Comparison of ENCODE assay signal across 27 cellular contexts in genomic region chr9:136152543-136152866, GRCh38. TPM values are rescaled to one million over a fixed set of nuclear protein-coding genes. Genes with fewer than 3 reads are reported as not detected.
DNase-seq lines count a peak whose midpoint lies in the region; ATAC-seq, FAIRE-seq and TF ChIP-seq lines count a peak whose summit lies in the region.
"Had no signal": no experiment of that assay in that cellular context is flagged by ENCODE, and none has a peak within 500 bp of the region (broad histone marks: within the 10 kb centered on the region; RNA-seq: fewer than 3 reads in every experiment).

No MANE protein-coding gene starts in this region.

- H3K27me3 ChIP-seq in BLaER1 (no peaks in the 10 kb centered on the region), WERI-Rb-1 (ENCODE audit: insufficient read depth, low read depth, severe bottlenecking) (no peaks in the 10 kb centered on the region), H1 (replicated peaks in 1 of 4; ENCODE audit: control insufficient read depth in 3 of 4, extremely low read depth in 1 of 4, insufficient read depth in 3 of 4, low read length in 3 of 4) (peaks cover 0 to 4% (median 3%) of the 10 kb centered on the region in 4 experiments; a peak in 4 of 7 replicates)

- peak overlapping the region; percentile 52; the same call in 1 of the 2 replicates for H2BK5ac ChIP-seq in H1 (ENCODE audit: low read depth, low read length)

- TF ChIP-seq CTCF in WERI-Rb-1 (IDR thresholded peaks at IDR 0.05; ENCODE audit: low read depth, low read length): no peak
- TF ChIP-seq CTCF in H1 (IDR thresholded peaks at IDR 0.05; ENCODE audit: control extremely low read depth in 1 of 3, insufficient read depth in 1 of 3, low read depth in 1 of 3, low read length in 3 of 3): no peak
- TF ChIP-seq CTCF in OCI-LY7 (conservative IDR thresholded peaks at IDR 0.05; ENCODE audit: low read length): no peak

- H2BK15ac ChIP-seq in H1 (ENCODE audit: low read length): peak overlapping the region; percentile 97

- H3K4me1 ChIP-seq in BLaER1: peaks cover 24% of the 10 kb centered on the region
- peaks cover 0 to 31% (median 22%) of the 10 kb centered on the region in 4 experiments; a peak in 6 of 7 replicates for H3K4me1 ChIP-seq in H1 (replicated peaks in 1 of 4; ENCODE audit: control insufficient read depth in 3 of 4, insufficient read depth in 4 of 4, low read length in 3 of 4)
- H3K4me1 ChIP-seq in OCI-LY7 (ENCODE audit: insufficient read depth, low read length, poor library complexity, severe bottlenecking): no peaks in the 10 kb centered on the region
- H3K4me1 ChIP-seq: HAP-1 had no signal

- H3K36me3 ChIP-seq in BLaER1 (no peaks in the 10 kb centered on the region), WERI-Rb-1 (0 out of 2 replicates have a peak, but pooled peaks cover 2% of the 10 kb centered on the region), H1 (ENCODE audit: control insufficient read depth in 2 of 4, insufficient read depth in 4 of 4, low read length in 3 of 4) (no peaks in the 10 kb centered on the region), OCI-LY7 (ENCODE audit: insufficient read depth, low read length) (no peaks in the 10 kb centered on the region)
- H3K36me3 ChIP-seq: HAP-1 had no signal

- H3K27ac Mint-ChIP-seq in activated naive CD4-positive, alpha-beta T cell treated with anti-CD3 and anti-CD28 coated beads, Interleukin-2, amount 50 U/mL, for 24 hours: peak overlapping the region; percentile 72
- no peak overlapping the region for H3K27ac Mint-ChIP-seq in activated naive CD4-positive, alpha-beta T cell treated with anti-CD3 and anti-CD28 coated beads for 36 hours
- H3K27ac Mint-ChIP-seq: CD4-positive, CD25-positive, alpha-beta regulatory T cell had no signal

- no TSS peak for BruUV-seq in OCI-LY7 (replicated peaks; lab: Mats Ljungman, UMichigan)

- POLR2A ChIA-PET in H1 (lab: Charles Lee; ENCODE audit: partially characterized antibody) (interaction anchor here (1.3 to 2.4 kb wide), 2 partner anchors 8 to 19 kb away, joined by 4 to 8 read pairs; no protein-coding TSS in a partner anchor), OCI-LY7 (lab: Charles Lee) (no interaction called here)

- intact Hi-C loops in activated naive CD4-positive, alpha-beta T cell treated with anti-CD3 and anti-CD28 coated beads for 36 hours (cut with micrococcal nuclease): no loop called here
- intact Hi-C loops in OCI-LY7 (cut with micrococcal nuclease; ENCODE audit: unreplicated experiment): no loop called here

- CTCF ChIA-PET in activated naive CD4-positive, alpha-beta T cell treated with anti-CD3 and anti-CD28 coated beads for 36 hours (lab: Charles Lee): no interaction called here
- CTCF ChIA-PET in H1 (lab: Charles Lee; ENCODE audit: partially characterized antibody) (interaction anchor here (0.6 to 1.5 kb wide), 6 partner anchors 9 to 177 kb away, joined by 3 to 5 read pairs (median 3); no protein-coding TSS in a partner anchor), OCI-LY7 (lab: Charles Lee; ENCODE audit: unreplicated experiment) (interaction anchor here (0.5 to 0.6 kb wide), 3 partner anchors 12 to 605 kb away, joined by 3 read pairs; partner anchors contain the start of gene LCN8)

- no peaks in the 10 kb centered on the region for H3K9me2 ChIP-seq in OCI-LY7 (ENCODE audit: insufficient read depth, low read length)

- no peak overlapping the region for H3K4me2 ChIP-seq in BLaER1
- no peak overlapping the region for H3K4me2 ChIP-seq in H1 (ENCODE audit: insufficient read depth in 1 of 2, low read depth in 2 of 2, low read length in 2 of 2)
- no peak overlapping the region for H3K4me2 ChIP-seq in OCI-LY7 (ENCODE audit: low read length)

- H4K8ac ChIP-seq in H1 (ENCODE audit: extremely low read depth, insufficient read depth, low read length): no peak overlapping the region

- no peaks in the 10 kb centered on the region for H3K4me1 Mint-ChIP-seq in activated naive CD4-positive, alpha-beta T cell treated with anti-CD3 and anti-CD28 coated beads, Interleukin-2, amount 50 U/mL, for 24 hours
- H3K4me1 Mint-ChIP-seq in activated naive CD4-positive, alpha-beta T cell treated with anti-CD3 and anti-CD28 coated beads for 36 hours (ENCODE audit: low read depth): no peaks in the 10 kb centered on the region
- H3K4me1 Mint-ChIP-seq: CD4-positive, CD25-positive, alpha-beta regulatory T cell had no signal

- no peak for FAIRE-seq in H1 (lab: Jason Lieb, UNC)
- FAIRE-seq: GM18507 had no signal

- H3K9me3 Mint-ChIP-seq in activated naive CD4-positive, alpha-beta T cell treated with anti-CD3 and anti-CD28 coated beads, Interleukin-2, amount 50 U/mL, for 24 hours: no peaks in the 10 kb centered on the region
- H3K9me3 Mint-ChIP-seq in activated naive CD4-positive, alpha-beta T cell treated with anti-CD3 and anti-CD28 coated beads for 36 hours: no peaks in the 10 kb centered on the region
- H3K9me3 Mint-ChIP-seq: CD4-positive, CD25-positive, alpha-beta regulatory T cell had no signal

- H4K20me1 ChIP-seq in BLaER1: no peaks in the 10 kb centered on the region
- no peaks in the 10 kb centered on the region for H4K20me1 ChIP-seq in H1 (replicated peaks in 1 of 2; ENCODE audit: control insufficient read depth in 1 of 2, insufficient read depth in 2 of 2, low read length in 2 of 2)
- H4K20me1 ChIP-seq in OCI-LY7 (ENCODE audit: insufficient read depth, low read length): no peaks in the 10 kb centered on the region

- peak overlapping the region; percentile 62; the same call in 1 of the 2 replicates for H2BK20ac ChIP-seq in H1 (ENCODE audit: low read length)

- H4K91ac ChIP-seq in H1 (replicated peaks; ENCODE audit: insufficient read length, low read length): peak overlapping the region; percentile 91

- peaks cover 5% of the 10 kb centered on the region; the same call in 1 of the 2 replicates for H3K23me2 ChIP-seq in H1 (ENCODE audit: low read depth, low read length)

- H2AK5ac ChIP-seq in H1 (ENCODE audit: low read depth, low read length): peak overlapping the region; percentile 82; the same call in 1 of the 2 replicates

- peak overlapping the region; percentile 3; the same call in 1 of the 2 replicates for H3K18ac ChIP-seq in H1 (ENCODE audit: extremely low read depth, low read length)

- DNase-seq in activated naive CD4-positive, alpha-beta T cell treated with anti-CD3 and anti-CD28 coated beads for 36 hours: no peak
- DNase-seq in WERI-Rb-1 (no peak), H1 (ENCODE audit: low read depth in 1 of 2, low spot score in 2 of 2) (no peak), OCI-LY7 (ENCODE audit: low spot score) (no peak)
- DNase-seq: CD4-positive, CD25-positive, alpha-beta regulatory T cell; GM23248; Karpas-422; NCI-H1092; NCI-H1436; NCI-H187; NCI-H2081 treated with DMSO at 0.1 percent for 48 hours; NCI-H2171; NCI-H226; NCI-H510A; NCI-H69; PC-3 had no signal

- no peak overlapping the region for H3K23ac ChIP-seq in H1 (ENCODE audit: insufficient read length)

- no peak for TF ChIP-seq RAD21 in H1 (IDR thresholded peaks at IDR 0.05 in 1 of 2, conservative IDR thresholded peaks at IDR 0.05 in 1 of 2; ENCODE audit: low read depth in 2 of 2, low read length in 2 of 2)

- H3K4ac ChIP-seq in H1 (replicated peaks; ENCODE audit: insufficient read length, low read depth, low read length): no peak overlapping the region

- H4K5ac ChIP-seq in H1 (ENCODE audit: insufficient read length, low read depth, low read length): no peak overlapping the region

- H3K27me3 Mint-ChIP-seq in activated naive CD4-positive, alpha-beta T cell treated with anti-CD3 and anti-CD28 coated beads, Interleukin-2, amount 50 U/mL, for 24 hours: no peaks in the 10 kb centered on the region
- peaks cover 8% of the 10 kb centered on the region for H3K27me3 Mint-ChIP-seq in activated naive CD4-positive, alpha-beta T cell treated with anti-CD3 and anti-CD28 coated beads for 36 hours (ENCODE audit: low read depth)

- H3K9me3 ChIP-seq in BLaER1: no peaks in the 10 kb centered on the region
- H3K9me3 ChIP-seq in WERI-Rb-1 (ENCODE audit: severe bottlenecking): no peaks in the 10 kb centered on the region
- H3K9me3 ChIP-seq in H1 (ENCODE audit: insufficient read depth in 2 of 2, low read depth in 1 of 2, low read length in 1 of 2): no peaks in the 10 kb centered on the region
- no peaks in the 10 kb centered on the region for H3K9me3 ChIP-seq in OCI-LY7 (ENCODE audit: low read length)
- H3K9me3 ChIP-seq: HAP-1 had no signal

- ATAC-seq in HG03175 (IDR thresholded peaks at IDR 0.05; ENCODE audit: unreplicated experiment): no peak
- no peak for ATAC-seq in GM18498 (IDR thresholded peaks at IDR 0.05; ENCODE audit: unreplicated experiment)
- ATAC-seq: PC-3 had no signal

- no peaks in the 10 kb centered on the region for H3K36me3 Mint-ChIP-seq in activated naive CD4-positive, alpha-beta T cell treated with anti-CD3 and anti-CD28 coated beads, Interleukin-2, amount 50 U/mL, for 24 hours
- H3K36me3 Mint-ChIP-seq in activated naive CD4-positive, alpha-beta T cell treated with anti-CD3 and anti-CD28 coated beads for 36 hours (ENCODE audit: low read depth): no peaks in the 10 kb centered on the region
- H3K36me3 Mint-ChIP-seq: CD4-positive, CD25-positive, alpha-beta regulatory T cell had no signal

- TF ChIP-seq POLR2A in H1 (IDR thresholded peaks at IDR 0.05; ENCODE audit: control extremely low read depth in 1 of 2, low read depth in 2 of 2, low read length in 2 of 2): no peak

- no peak overlapping the region for H2AFZ ChIP-seq in H1 (ENCODE audit: low read length)
- H2AFZ ChIP-seq in OCI-LY7 (ENCODE audit: low read length): no peak overlapping the region
- H2AFZ ChIP-seq: GM23248 had no signal

- H3K4me3 ChIP-seq in BLaER1 (no peak overlapping the region), WERI-Rb-1 (ENCODE audit: low read depth, low read length) (no peak overlapping the region), H1 (ENCODE audit: extremely low read depth in 1 of 4, insufficient read depth in 2 of 4, low read depth in 3 of 4, low read length in 4 of 4) (no peak overlapping the region), OCI-LY7 (ENCODE audit: low read depth, low read length, poor library complexity, severe bottlenecking) (no peak overlapping the region)
- H3K4me3 ChIP-seq: GM23248, HAP-1 had no signal

- no peak overlapping the region for H3K4me3 Mint-ChIP-seq in activated naive CD4-positive, alpha-beta T cell treated with anti-CD3 and anti-CD28 coated beads, Interleukin-2, amount 50 U/mL, for 24 hours
- no peak overlapping the region for H3K4me3 Mint-ChIP-seq in activated naive CD4-positive, alpha-beta T cell treated with anti-CD3 and anti-CD28 coated beads for 36 hours
- H3K4me3 Mint-ChIP-seq: CD4-positive, CD25-positive, alpha-beta regulatory T cell had no signal

- H3K56ac ChIP-seq in H1 (replicated peaks; ENCODE audit: insufficient read length, low read depth, low read length): no peak overlapping the region

- peak overlapping the region; percentile 87; the same call in 1 of the 2 replicates for H2BK12ac ChIP-seq in H1 (ENCODE audit: low read depth, low read length)

- WGBS in H1 (ENCODE audit: extremely low coverage in 1 of 2, insufficient coverage in 1 of 2, insufficient read length in 1 of 2, insufficient replicate concordance in 2 of 2, low coverage in 1 of 2, low lambda C conversion rate in 2 of 2, missing lambda C conversion rate in 1 of 2), 2 experiments: 91% methylated on average over 4 of the region's 4 CpGs; no CpG with 5 or more reads in 1 of the 2 experiments

- H3K79me2 ChIP-seq in H1 (ENCODE audit: control insufficient read depth in 1 of 2, insufficient read depth in 2 of 2, low read length in 2 of 2): no peaks in the 10 kb centered on the region
- H3K79me2 ChIP-seq in OCI-LY7 (ENCODE audit: insufficient read depth, low read depth, low read length): no peaks in the 10 kb centered on the region

- no peaks in the 10 kb centered on the region for H3K79me1 ChIP-seq in H1 (ENCODE audit: low read depth, low read length)

- H3K27ac ChIP-seq in BLaER1: 0 out of 2 replicates have a peak overlapping the region, but pooled peaks have one; percentile 9
- H3K27ac ChIP-seq in WERI-Rb-1: peak overlapping the region; percentile 81
- H3K27ac ChIP-seq in H1 (ENCODE audit: low read depth, low read length): no peak overlapping the region
- H3K27ac ChIP-seq in OCI-LY7 (ENCODE audit: low read depth, low read length, poor library complexity, severe bottlenecking): no peak overlapping the region
- H3K27ac ChIP-seq: GM23248 had no signal

- H3K14ac ChIP-seq in H1 (ENCODE audit: insufficient read length): no peak overlapping the region

- no peak overlapping the region for H2BK120ac ChIP-seq in H1 (replicated peaks; ENCODE audit: low read depth, low read length)

- H3K9ac ChIP-seq in BLaER1: peak overlapping the region; percentile 5; the same call in 1 of the 2 replicates
- no peak overlapping the region for H3K9ac ChIP-seq in H1 (replicated peaks in 1 of 4; ENCODE audit: extremely low read depth in 1 of 4, low read depth in 3 of 4, low read length in 3 of 4)
- H3K9ac ChIP-seq: GM23248 had no signal

- no peak for TF ChIP-seq EP300 in H1 (IDR thresholded peaks at IDR 0.05; ENCODE audit: borderline replicate concordance in 1 of 2, low read depth in 2 of 2, low read length in 2 of 2)

RNA-seq across cellular contexts. Expression of gene TMEM250, which starts 33.8 kb away (rescaled TPM):
- 10 to 100 TPM; 20.7 to 22.2 TPM for total RNA-seq in activated naive CD4-positive, alpha-beta T cell treated with anti-CD3 and anti-CD28 coated beads for 36 hours
- total RNA-seq in H1 (2021; fragmentation: NEBNext Ultra II Directional; extraction: Animal tissue kit (Norgen Biotek cat#: 25700)): 34.9 and 35.3 TPM in 2 replicates
- polyA plus RNA-seq in H1 (2011; rRNA removed): 22.3 and 36.1 TPM in 2 replicates
- polyA plus RNA-seq in H1 (2011; cell fraction: cytosol; rRNA removed): 29.7 TPM
- 51.9 TPM for polyA plus RNA-seq in H1 (2011; cell fraction: nucleus; rRNA removed)
- polyA plus RNA-seq in H1 (2012, experiment 1 of 2): 27.3 to 39.7 TPM (median 36.4 TPM) in 4 replicates
- polyA plus RNA-seq in H1 (2012, experiment 2 of 2): 42.5 TPM
- polyA plus RNA-seq in H1 (2013, experiment 1 of 2): 22.7 TPM
- 22.4 TPM for polyA plus RNA-seq in H1 (2013, experiment 2 of 2)
- polyA minus RNA-seq in H1 (2011; rRNA and poly(A)+ RNA removed): 16.0 TPM in 2 replicates
- polyA minus RNA-seq in H1 (2011; cell fraction: cytosol; rRNA and poly(A)+ RNA removed): 31.0 TPM
- polyA minus RNA-seq in H1 (2011; cell fraction: nucleus; rRNA and poly(A)+ RNA removed): 33.8 TPM
- 38.4 and 51.0 TPM in 2 replicates for total RNA-seq in OCI-LY7 (2014; rRNA removed; shearing (Covaris generic))
- 50.5 and 53.8 TPM in 2 replicates for total RNA-seq in OCI-LY7 (2022)

RNA-seq across cellular contexts. Expression of gene LHX3, which starts 52.4 kb away (rescaled TPM):
- total RNA-seq in activated naive CD4-positive, alpha-beta T cell treated with anti-CD3 and anti-CD28 coated beads for 36 hours: not detected
- not detected in 2 replicates for total RNA-seq in H1 (2021; fragmentation: NEBNext Ultra II Directional; extraction: Animal tissue kit (Norgen Biotek cat#: 25700))
- 0.02 and 0.03 TPM in 2 replicates for polyA plus RNA-seq in H1 (2011; rRNA removed)
- not detected for polyA plus RNA-seq in H1 (2011; cell fraction: cytosol; rRNA removed)
- polyA plus RNA-seq in H1 (2011; cell fraction: nucleus; rRNA removed): 0.20 TPM
- not detected in 4 replicates for polyA plus RNA-seq in H1 (2012, experiment 1 of 2)
- polyA plus RNA-seq in H1 (2012, experiment 2 of 2): not detected
- polyA plus RNA-seq in H1 (2013, experiment 1 of 2): not detected
- polyA plus RNA-seq in H1 (2013, experiment 2 of 2): 0.02 TPM
- polyA minus RNA-seq in H1 (2011; rRNA and poly(A)+ RNA removed): not detected in 2 replicates
- not detected for polyA minus RNA-seq in H1 (2011; cell fraction: cytosol; rRNA and poly(A)+ RNA removed)
- 0.30 TPM for polyA minus RNA-seq in H1 (2011; cell fraction: nucleus; rRNA and poly(A)+ RNA removed)
- not detected in 2 replicates for total RNA-seq in OCI-LY7 (2014; rRNA removed; shearing (Covaris generic))
- total RNA-seq in OCI-LY7 (2022): 0.15 TPM in 1 of 2 replicates, not detected in the other
- total RNA-seq: CD4-positive, CD25-positive, alpha-beta regulatory T cell; GM23248; HT-29; PC-3; Right ventricle myocardium superior; RPMI7951; SK-MEL-5 had no signal
- polyA plus RNA-seq: BJ; CD4-positive, CD25-positive, alpha-beta regulatory T cell; GM23248 had no signal

RNA-seq across cellular contexts. Expression of gene NACC2, which starts 57.4 kb away (rescaled TPM):
- total RNA-seq in activated naive CD4-positive, alpha-beta T cell treated with anti-CD3 and anti-CD28 coated beads for 36 hours: 1 to 10 TPM; 3.4 to 3.5 TPM
- total RNA-seq in H1 (2021; fragmentation: NEBNext Ultra II Directional; extraction: Animal tissue kit (Norgen Biotek cat#: 25700)): 13.6 and 14.0 TPM in 2 replicates
- 8.3 and 14.9 TPM in 2 replicates for polyA plus RNA-seq in H1 (2011; rRNA removed)
- 10.8 TPM for polyA plus RNA-seq in H1 (2011; cell fraction: cytosol; rRNA removed)
- 16.7 TPM for polyA plus RNA-seq in H1 (2011; cell fraction: nucleus; rRNA removed)
- 6.6 to 9.5 TPM (median 8.4 TPM) in 4 replicates for polyA plus RNA-seq in H1 (2012, experiment 1 of 2)
- polyA plus RNA-seq in H1 (2012, experiment 2 of 2): 5.6 TPM
- polyA plus RNA-seq in H1 (2013, experiment 1 of 2): 6.3 TPM
- 6.3 TPM for polyA plus RNA-seq in H1 (2013, experiment 2 of 2)
- polyA minus RNA-seq in H1 (2011; rRNA and poly(A)+ RNA removed): 6.4 and 8.3 TPM in 2 replicates
- polyA minus RNA-seq in H1 (2011; cell fraction: cytosol; rRNA and poly(A)+ RNA removed): 12.7 TPM
- polyA minus RNA-seq in H1 (2011; cell fraction: nucleus; rRNA and poly(A)+ RNA removed): 10.0 TPM
- total RNA-seq in OCI-LY7 (2014; rRNA removed; shearing (Covaris generic)): 0.21 and 0.38 TPM in 2 replicates
- 0.63 and 0.72 TPM in 2 replicates for total RNA-seq in OCI-LY7 (2022)

Comparison
In these comparisons a context has a peak if more than half of its experiments do, and no peak if none do; other contexts are left out.
1. H3K27ac ChIP-seq: peak in BLaER1 (single experiment) and WERI-Rb-1 (single experiment); none in H1 (single experiment) and OCI-LY7 (single experiment).